1 cellular context compared by ENCODE assay signal in the genomic region with DNA sequence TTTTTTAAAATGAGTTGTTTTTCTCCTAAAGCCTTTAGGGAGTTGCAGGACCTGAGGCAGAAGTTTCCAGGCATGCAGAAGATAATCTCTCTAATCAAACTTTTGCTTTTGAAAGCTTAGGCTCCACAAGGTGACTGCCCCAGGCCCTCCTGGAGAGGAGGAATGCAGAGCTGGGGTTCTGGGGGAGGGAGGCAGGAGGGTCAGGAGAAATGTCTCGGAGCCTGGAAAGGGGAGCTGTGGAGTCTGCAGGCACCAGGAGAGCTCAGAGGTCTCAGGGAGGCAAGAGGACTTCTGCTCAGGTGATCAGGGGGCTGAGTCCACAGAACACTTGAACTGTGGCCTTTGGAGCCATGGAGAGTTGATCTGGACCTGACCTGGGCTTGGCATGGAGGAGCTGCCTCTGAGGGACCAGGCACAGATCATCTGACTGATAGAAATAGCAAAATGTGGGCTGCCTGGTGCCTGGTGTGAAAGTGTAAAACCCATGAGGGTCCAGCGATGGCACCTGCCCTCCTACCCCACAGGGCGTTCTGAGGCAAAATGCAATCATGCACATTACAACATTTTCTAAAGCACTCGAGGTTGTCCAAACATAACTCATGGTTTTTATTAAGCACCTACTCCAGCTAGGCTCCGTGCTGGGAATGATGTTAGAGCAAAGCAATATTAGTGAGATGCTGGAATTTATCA.
TF ChIP-seq lines count a peak whose summit lies in the region.

No MANE protein-coding gene starts in this region.

TF ChIP-seq in A549, 52 proteins besides CTCF, POLR2A, EP300 and RAD21 (continued from another document):
- TF ChIP-seq, protein P1, sequence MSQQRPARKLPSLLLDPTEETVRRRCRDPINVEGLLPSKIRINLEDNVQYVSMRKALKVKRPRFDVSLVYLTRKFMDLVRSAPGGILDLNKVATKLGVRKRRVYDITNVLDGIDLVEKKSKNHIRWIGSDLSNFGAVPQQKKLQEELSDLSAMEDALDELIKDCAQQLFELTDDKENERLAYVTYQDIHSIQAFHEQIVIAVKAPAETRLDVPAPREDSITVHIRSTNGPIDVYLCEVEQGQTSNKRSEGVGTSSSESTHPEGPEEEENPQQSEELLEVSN (IDR thresholded peaks at IDR 0.05; ENCODE audit: borderline replicate concordance, low read depth): no peak
- no peak for TF ChIP-seq RARB (CRISPR knock-in tag; IDR thresholded peaks at IDR 0.05)
- TF ChIP-seq FOSL2 (IDR thresholded peaks at IDR 0.05): no peak
- TF ChIP-seq FOSL2 (CRISPR knock-in tag; IDR thresholded peaks at IDR 0.05): no peak
- TF ChIP-seq HOXB13 (CRISPR knock-in tag; IDR thresholded peaks at IDR 0.05; ENCODE audit: low read depth): no peak
- no peak for TF ChIP-seq TP53 (CRISPR knock-in tag; IDR thresholded peaks at IDR 0.05)
- TF ChIP-seq TFCP2L1 (CRISPR knock-in tag; IDR thresholded peaks at IDR 0.05): no peak
- TF ChIP-seq ZFP36 (IDR thresholded peaks at IDR 0.05; ENCODE audit: borderline replicate concordance, partially characterized antibody): no peak
- no peak for TF ChIP-seq RCOR1 (IDR thresholded peaks at IDR 0.05; ENCODE audit: low read depth, low read length)
- TF ChIP-seq FOSB (CRISPR knock-in tag; IDR thresholded peaks at IDR 0.05): no peak
- TF ChIP-seq, protein P2, sequence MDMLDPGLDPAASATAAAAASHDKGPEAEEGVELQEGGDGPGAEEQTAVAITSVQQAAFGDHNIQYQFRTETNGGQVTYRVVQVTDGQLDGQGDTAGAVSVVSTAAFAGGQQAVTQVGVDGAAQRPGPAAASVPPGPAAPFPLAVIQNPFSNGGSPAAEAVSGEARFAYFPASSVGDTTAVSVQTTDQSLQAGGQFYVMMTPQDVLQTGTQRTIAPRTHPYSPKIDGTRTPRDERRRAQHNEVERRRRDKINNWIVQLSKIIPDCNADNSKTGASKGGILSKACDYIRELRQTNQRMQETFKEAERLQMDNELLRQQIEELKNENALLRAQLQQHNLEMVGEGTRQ (IDR thresholded peaks at IDR 0.05): no peak
- TF ChIP-seq, protein P3, sequence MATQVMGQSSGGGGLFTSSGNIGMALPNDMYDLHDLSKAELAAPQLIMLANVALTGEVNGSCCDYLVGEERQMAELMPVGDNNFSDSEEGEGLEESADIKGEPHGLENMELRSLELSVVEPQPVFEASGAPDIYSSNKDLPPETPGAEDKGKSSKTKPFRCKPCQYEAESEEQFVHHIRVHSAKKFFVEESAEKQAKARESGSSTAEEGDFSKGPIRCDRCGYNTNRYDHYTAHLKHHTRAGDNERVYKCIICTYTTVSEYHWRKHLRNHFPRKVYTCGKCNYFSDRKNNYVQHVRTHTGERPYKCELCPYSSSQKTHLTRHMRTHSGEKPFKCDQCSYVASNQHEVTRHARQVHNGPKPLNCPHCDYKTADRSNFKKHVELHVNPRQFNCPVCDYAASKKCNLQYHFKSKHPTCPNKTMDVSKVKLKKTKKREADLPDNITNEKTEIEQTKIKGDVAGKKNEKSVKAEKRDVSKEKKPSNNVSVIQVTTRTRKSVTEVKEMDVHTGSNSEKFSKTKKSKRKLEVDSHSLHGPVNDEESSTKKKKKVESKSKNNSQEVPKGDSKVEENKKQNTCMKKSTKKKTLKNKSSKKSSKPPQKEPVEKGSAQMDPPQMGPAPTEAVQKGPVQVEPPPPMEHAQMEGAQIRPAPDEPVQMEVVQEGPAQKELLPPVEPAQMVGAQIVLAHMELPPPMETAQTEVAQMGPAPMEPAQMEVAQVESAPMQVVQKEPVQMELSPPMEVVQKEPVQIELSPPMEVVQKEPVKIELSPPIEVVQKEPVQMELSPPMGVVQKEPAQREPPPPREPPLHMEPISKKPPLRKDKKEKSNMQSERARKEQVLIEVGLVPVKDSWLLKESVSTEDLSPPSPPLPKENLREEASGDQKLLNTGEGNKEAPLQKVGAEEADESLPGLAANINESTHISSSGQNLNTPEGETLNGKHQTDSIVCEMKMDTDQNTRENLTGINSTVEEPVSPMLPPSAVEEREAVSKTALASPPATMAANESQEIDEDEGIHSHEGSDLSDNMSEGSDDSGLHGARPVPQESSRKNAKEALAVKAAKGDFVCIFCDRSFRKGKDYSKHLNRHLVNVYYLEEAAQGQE (IDR thresholded peaks at IDR 0.05): no peak
- TF ChIP-seq JUN (IDR thresholded peaks at IDR 0.05): no peak
- no peak for TF ChIP-seq CEBPB (IDR thresholded peaks at IDR 0.05)
